11 cellular contexts compared by ENCODE assay signal in genomic region chr21:42880352-42880751, GRCh38. TPM values are rescaled to one million over a fixed set of nuclear protein-coding genes. Genes with fewer than 3 reads are reported as not detected.
DNase-seq lines count a peak whose midpoint lies in the region; ATAC-seq and TF ChIP-seq lines count a peak whose summit lies in the region.
"Had no signal": no experiment of that assay in that cellular context is flagged by ENCODE, and none has a peak within 500 bp of the region (broad histone marks: within the 10 kb centered on the region; RNA-seq: fewer than 3 reads in every experiment).

No MANE protein-coding gene starts in this region.

- no peaks in the 10 kb centered on the region for H3K9me3 Mint-ChIP-seq in memory B cell

- H3K27ac ChIP-seq in left ventricle myocardium inferior (replicated peaks), result no peak overlapping the region
- H3K27ac ChIP-seq in right atrium auricular region, result no peak overlapping the region
- H3K27ac ChIP-seq in ascending aorta, result no peak overlapping the region
- H3K27ac ChIP-seq in vagina, result no peak overlapping the region

- H3K27me3 ChIP-seq in left ventricle myocardium inferior (ENCODE audit: low read depth) (no peaks in the 10 kb centered on the region), right atrium auricular region (no peaks in the 10 kb centered on the region), ascending aorta (no peaks in the 10 kb centered on the region), vagina (no peaks in the 10 kb centered on the region)

- H3K4me1 ChIP-seq in left ventricle myocardium inferior, result peaks cover 23% of the 10 kb centered on the region
- peaks cover 0 to 18% of the 10 kb centered on the region in 2 donors for H3K4me1 ChIP-seq in right atrium auricular region
- peaks cover 0 to 15% of the 10 kb centered on the region in 2 donors for H3K4me1 ChIP-seq in ascending aorta
- peaks cover 13% of the 10 kb centered on the region for H3K4me1 ChIP-seq in vagina

- no peak for DNase-seq in left ventricle myocardium inferior
- DNase-seq in right atrium auricular region (ENCODE audit: low spot score), result no peak
- DNase-seq in ascending aorta (ENCODE audit: low spot score in 2 of 2), result no peak
- no peak for DNase-seq in memory B cell (ENCODE audit: low spot score in 2 of 2)
- no peak for DNase-seq in vagina (ENCODE audit: extremely low spot score in 2 of 2)
- no peak for DNase-seq in DMS53 treated with DMSO at 0.1 percent for 48 hours (lab: John Stamatoyannopoulos, UW; ENCODE audit: unreplicated experiment)
- DNase-seq in SK-N-DZ (ENCODE audit: low spot score), result no peak
- DNase-seq in hippocampal formation (lab: John Stamatoyannopoulos, UW), result no peak
- DNase-seq: midbrain, NCI-H526 had no signal

- TF ChIP-seq POLR2A in vagina (IDR thresholded peaks at IDR 0.05), result no peak

- no peak for ATAC-seq in memory B cell (ENCODE audit: low read depth)

- peaks cover 12% of the 10 kb centered on the region for H3K36me3 ChIP-seq in left ventricle myocardium inferior
- no peaks in the 10 kb centered on the region for H3K36me3 ChIP-seq in right atrium auricular region
- H3K36me3 ChIP-seq in ascending aorta, result peaks cover 2 to 4% of the 10 kb centered on the region in 2 donors
- peaks cover 0 to 11% of the 10 kb centered on the region in 2 donors for H3K36me3 ChIP-seq in vagina

- TF ChIP-seq CTCF in left ventricle myocardium inferior (IDR thresholded peaks at IDR 0.05; ENCODE audit: borderline replicate concordance), result no peak
- TF ChIP-seq CTCF in right atrium auricular region (IDR thresholded peaks at IDR 0.05), result no peak
- TF ChIP-seq CTCF in ascending aorta (IDR thresholded peaks at IDR 0.05), result no peak
- TF ChIP-seq CTCF in vagina (IDR thresholded peaks at IDR 0.05), result no peak

- no peaks in the 10 kb centered on the region for H3K27me3 Mint-ChIP-seq in memory B cell

- H3K9me3 ChIP-seq in left ventricle myocardium inferior (replicated peaks) (no peaks in the 10 kb centered on the region), right atrium auricular region (no peaks in the 10 kb centered on the region), ascending aorta (no peaks in the 10 kb centered on the region), vagina (no peaks in the 10 kb centered on the region)

- peak overlapping the region; percentile 91 for H3K4me3 Mint-ChIP-seq in memory B cell

- H3K36me3 Mint-ChIP-seq in memory B cell, result peaks cover 3% of the 10 kb centered on the region

- peaks cover 16% of the 10 kb centered on the region for H3K4me1 Mint-ChIP-seq in memory B cell

- peak overlapping the region; percentile 99 for H3K27ac Mint-ChIP-seq in memory B cell

- intact Hi-C loops in left ventricle myocardium inferior (cut with micrococcal nuclease), result no loop called here
- intact Hi-C loops in ascending aorta (cut with DNase I), result loop anchor here (10.0 kb wide), 1 partner anchor 386 kb away; the partner anchor contains the start of gene RSPH1
- intact Hi-C loops in vagina (cut with DNase I), result no loop called here

- H3K4me3 ChIP-seq in left ventricle myocardium inferior (peak overlapping the region; percentile 84), right atrium auricular region (peak overlapping the region in 1 of 2 donors; percentile 84), ascending aorta (peak overlapping the region; percentile 77 to 91), vagina (peak overlapping the region; percentile 82 to 91)

RNA-seq across cellular contexts. Expression of gene WDR4, which starts 1.0 kb away (rescaled TPM):
- total RNA-seq in left ventricle myocardium inferior (6.0 TPM), right atrium auricular region (1 to 10 TPM; 1.7 to 4.8 TPM), ascending aorta (51.9 TPM), vagina (23.8 TPM)
- polyA plus RNA-seq in SK-N-DZ (2014; cell fraction: cytosol; rRNA removed), result 13.2 and 13.3 TPM in 2 replicates
- 23.2 and 39.7 TPM in 2 replicates for polyA plus RNA-seq in SK-N-DZ (2014; cell fraction: nucleus; rRNA removed)

RNA-seq across cellular contexts. Expression of gene NDUFV3, which starts 12.8 kb away (rescaled TPM):
- total RNA-seq in left ventricle myocardium inferior (52.0 TPM), right atrium auricular region (10 to 100 TPM; 28.8 to 37.4 TPM), ascending aorta (60.7 TPM), vagina (48.4 TPM)
- 23.6 and 26.5 TPM in 2 replicates for polyA plus RNA-seq in SK-N-DZ (2014; cell fraction: cytosol; rRNA removed)
- 17.2 and 17.4 TPM in 2 replicates for polyA plus RNA-seq in SK-N-DZ (2014; cell fraction: nucleus; rRNA removed)

RNA-seq across cellular contexts. Expression of gene ERVH48-1, which starts 45.1 kb away (rescaled TPM):
- not detected for total RNA-seq in left ventricle myocardium inferior
- total RNA-seq in right atrium auricular region, result not detected
- not detected for total RNA-seq in ascending aorta
- not detected for total RNA-seq in vagina
- not detected in 2 replicates for polyA plus RNA-seq in SK-N-DZ (2014; cell fraction: cytosol; rRNA removed)
- polyA plus RNA-seq in SK-N-DZ (2014; cell fraction: nucleus; rRNA removed), result not detected in 2 replicates
- total RNA-seq: Daoy had no signal
